ENCODE assay signal across 24 cellular contexts in genomic region chr2:47265158-47265557, GRCh38.
DNase-seq lines count a peak whose midpoint lies in the region; ATAC-seq and TF ChIP-seq lines count a peak whose summit lies in the region.
"Had no signal": no experiment of that assay in that cellular context is flagged by ENCODE, and none has a peak within 500 bp of the region (broad histone marks: within the 10 kb centered on the region; RNA-seq: fewer than 3 reads in every experiment).

No MANE protein-coding gene starts in this region.

- H3K4me3 Mint-ChIP-seq in GM23338, result no peak overlapping the region
- H3K4me3 Mint-ChIP-seq: activated CD4-positive, alpha-beta memory T cell treated with anti-CD3 and anti-CD28 coated beads, Interleukin-2, amount 10 ng/mL, durations not matched to agents 7 days and 5 days; activated naive CD4-positive, alpha-beta T cell treated with anti-CD3 and anti-CD28 coated beads, Interleukin-2, amount 50 U/mL, for 24 hours; HFFc6; T-cell; type B pancreatic cell had no signal

- H3K27me3 ChIP-seq in GM23338 (ENCODE audit: insufficient read depth), result no peaks in the 10 kb centered on the region
- H3K27me3 ChIP-seq: colonic mucosa, heart right ventricle, left lung, neutrophil, SJSA1 had no signal

- no peak overlapping the region for H3K4me3 ChIP-seq in GM23338
- H3K4me3 ChIP-seq: colonic mucosa, heart right ventricle, left lung, SJSA1 had no signal

- 0 out of 2 replicates have a peak, but pooled peaks cover 6% of the 10 kb centered on the region for H3F3A ChIP-seq in GM23338 (replicated peaks; ENCODE audit: low read depth)

- no peaks in the 10 kb centered on the region for H3K27me3 Mint-ChIP-seq in GM23338 (ENCODE audit: insufficient read depth, low read depth, poor library complexity)
- H3K27me3 Mint-ChIP-seq: activated CD4-positive, alpha-beta memory T cell treated with anti-CD3 and anti-CD28 coated beads, Interleukin-2, amount 10 ng/mL, durations not matched to agents 7 days and 5 days; activated naive CD4-positive, alpha-beta T cell treated with anti-CD3 and anti-CD28 coated beads, Interleukin-2, amount 50 U/mL, for 24 hours; T-cell had no signal

- H4K20me1 ChIP-seq in GM23338 (replicated peaks; ENCODE audit: insufficient read depth), result no peaks in the 10 kb centered on the region

- no peak for TF ChIP-seq CTCF in GM23338 (conservative IDR thresholded peaks at IDR 0.05; ENCODE audit: low read depth in 2 of 2)
- no peak for TF ChIP-seq CTCF in VCaP (conservative IDR thresholded peaks at IDR 0.05)

- H3K4me1 ChIP-seq in GM23338 (ENCODE audit: insufficient read depth), result peaks cover 28% of the 10 kb centered on the region

- peak overlapping the region; percentile 70 for H3K4me2 ChIP-seq in GM23338

- no peaks in the 10 kb centered on the region for H3K36me3 Mint-ChIP-seq in GM23338 (ENCODE audit: low read depth)
- H3K36me3 Mint-ChIP-seq: activated naive CD4-positive, alpha-beta T cell treated with anti-CD3 and anti-CD28 coated beads, Interleukin-2, amount 50 U/mL, for 24 hours; T-cell; type B pancreatic cell had no signal

- no peaks in the 10 kb centered on the region for H3K79me2 ChIP-seq in GM23338 (replicated peaks; ENCODE audit: insufficient read depth)

- peak overlapping the region; percentile 93 for H2AFZ ChIP-seq in GM23338

- peaks cover 32% of the 10 kb centered on the region for H3K4me1 Mint-ChIP-seq in GM23338
- H3K4me1 Mint-ChIP-seq: activated CD4-positive, alpha-beta memory T cell treated with anti-CD3 and anti-CD28 coated beads, Interleukin-2, amount 10 ng/mL, durations not matched to agents 7 days and 5 days; activated naive CD4-positive, alpha-beta T cell treated with anti-CD3 and anti-CD28 coated beads, Interleukin-2, amount 50 U/mL, for 24 hours; T-cell had no signal

- no peaks in the 10 kb centered on the region for H3K9me2 ChIP-seq in GM23338 (ENCODE audit: insufficient read depth)

- no peaks in the 10 kb centered on the region for H3K9me3 Mint-ChIP-seq in GM23338
- H3K9me3 Mint-ChIP-seq: activated CD4-positive, alpha-beta memory T cell treated with anti-CD3 and anti-CD28 coated beads, Interleukin-2, amount 10 ng/mL, durations not matched to agents 7 days and 5 days; activated naive CD4-positive, alpha-beta T cell treated with anti-CD3 and anti-CD28 coated beads, Interleukin-2, amount 50 U/mL, for 24 hours; activated T-helper 2 cell treated with anti-CD3 and anti-CD28 coated beads, Interferon-gamma antibody, Interleukin-2, Interleukin-4, amounts not matched to agents 10 μg/mL and 5 μg/mL and 100 μg/mL, durations not matched to agents 14 hours and 24 hours and 36 hours; HFFc6; T-cell; type B pancreatic cell had no signal

- no peaks in the 10 kb centered on the region for H3K36me3 ChIP-seq in GM23338 (ENCODE audit: insufficient read depth)
- H3K36me3 ChIP-seq: colonic mucosa, heart right ventricle, left lung, neutrophil, SJSA1 had no signal

- DNase-seq in GM23338 (ENCODE audit: low spot score) (no peak), left lobe of liver (ENCODE audit: low spot score) (no peak), retina (peak; percentile 15)
- no peak for DNase-seq in stimulated activated CD4-positive, alpha-beta T cell treated with anti-CD3 and anti-CD28 coated beads, Interleukin-4, amount 100 ng/mL, for 24 hours
- DNase-seq: activated CD4-positive, alpha-beta memory T cell treated with anti-CD3 and anti-CD28 coated beads, Interleukin-2, amount 10 ng/mL, durations not matched to agents 7 days and 5 days; activated CD4-positive, CD25-positive, alpha-beta regulatory T cell treated with anti-CD3 and anti-CD28 coated beads, Interleukin-2, amount 50 U/mL, for 72 hours; activated CD8-positive, alpha-beta memory T cell treated with anti-CD3 and anti-CD28 coated beads, Interleukin-2, amount 50 U/mL, for 48 hours; colonic mucosa; foreskin fibroblast; heart right ventricle; HFFc6; left lung; NCI-H1092; stimulated activated CD4-positive, alpha-beta T cell treated with anti-CD3 and anti-CD28 coated beads, Interleukin-2, amount 100 ng/mL, for 24 hours; T-cell had no signal

- peak overlapping the region; percentile 65; the same call in 1 of the 2 replicates for H3K27ac Mint-ChIP-seq in GM23338
- H3K27ac Mint-ChIP-seq: activated CD4-positive, alpha-beta memory T cell treated with anti-CD3 and anti-CD28 coated beads, Interleukin-2, amount 10 ng/mL, durations not matched to agents 7 days and 5 days; activated naive CD4-positive, alpha-beta T cell treated with anti-CD3 and anti-CD28 coated beads, Interleukin-2, amount 50 U/mL, for 24 hours; activated T-helper 2 cell treated with anti-CD3 and anti-CD28 coated beads, Interferon-gamma antibody, Interleukin-2, Interleukin-4, amounts not matched to agents 10 μg/mL and 5 μg/mL and 100 μg/mL, durations not matched to agents 14 hours and 24 hours and 36 hours; HFFc6; T-cell had no signal

- H3K27ac ChIP-seq in GM23338 (ENCODE audit: low read depth) (no peak overlapping the region), VCaP (peak overlapping the region; percentile 53)
- H3K27ac ChIP-seq: colonic mucosa, heart right ventricle, HL-60, left lung, neutrophil, SJSA1 had no signal

- ATAC-seq in GM23338 (peak; percentile 10; the same call in 1 of the 3 replicates), left lobe of liver (peak; percentile 86), HG03196 (IDR thresholded peaks at IDR 0.05; ENCODE audit: unreplicated experiment) (no peak), HG02798 (IDR thresholded peaks at IDR 0.05; ENCODE audit: poor library complexity, unreplicated experiment) (no peak)
- ATAC-seq: heart right ventricle, left lung, T-cell had no signal

TF ChIP-seq in GM23338, 12 proteins besides CTCF, POLR2A, EP300 and RAD21 (continues in another document):
- no peak for TF ChIP-seq NANOG (IDR thresholded peaks at IDR 0.05; ENCODE audit: borderline replicate concordance)
- TF ChIP-seq, protein P1, sequence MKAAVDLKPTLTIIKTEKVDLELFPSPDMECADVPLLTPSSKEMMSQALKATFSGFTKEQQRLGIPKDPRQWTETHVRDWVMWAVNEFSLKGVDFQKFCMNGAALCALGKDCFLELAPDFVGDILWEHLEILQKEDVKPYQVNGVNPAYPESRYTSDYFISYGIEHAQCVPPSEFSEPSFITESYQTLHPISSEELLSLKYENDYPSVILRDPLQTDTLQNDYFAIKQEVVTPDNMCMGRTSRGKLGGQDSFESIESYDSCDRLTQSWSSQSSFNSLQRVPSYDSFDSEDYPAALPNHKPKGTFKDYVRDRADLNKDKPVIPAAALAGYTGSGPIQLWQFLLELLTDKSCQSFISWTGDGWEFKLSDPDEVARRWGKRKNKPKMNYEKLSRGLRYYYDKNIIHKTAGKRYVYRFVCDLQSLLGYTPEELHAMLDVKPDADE (IDR thresholded peaks at IDR 0.05), result no peak
- no peak for TF ChIP-seq ZNF114 (CRISPR knock-in tag; IDR thresholded peaks at IDR 0.05)
- no peak for TF ChIP-seq REST (IDR thresholded peaks at IDR 0.05; ENCODE audit: unreplicated experiment)
- no peak for TF ChIP-seq POLR2AphosphoS5 (IDR thresholded peaks at IDR 0.05; ENCODE audit: low read depth)
- TF ChIP-seq EZH2phosphoT487 (IDR thresholded peaks at IDR 0.05; ENCODE audit: unreplicated experiment), result no peak
- no peak for TF ChIP-seq EZH2 (IDR thresholded peaks at IDR 0.05; ENCODE audit: low read depth, unreplicated experiment)
- no peak for TF ChIP-seq STAT1 (IDR thresholded peaks at IDR 0.05; ENCODE audit: unreplicated experiment)
- no peak for TF ChIP-seq ZNF331 (CRISPR knock-in tag; IDR thresholded peaks at IDR 0.05; ENCODE audit: low read depth)
- no peak for TF ChIP-seq JUNB (IDR thresholded peaks at IDR 0.05; ENCODE audit: unreplicated experiment)
- no peak for TF ChIP-seq CREB1 (CRISPR knock-in tag; IDR thresholded peaks at IDR 0.05; ENCODE audit: low read depth)

Comparison
In these comparisons a context has a peak if more than half of its experiments do, and no peak if none do; other contexts are left out.
1. ATAC-seq: peak in GM23338 (single experiment) and left lobe of liver (single experiment); none in HG03196 (single experiment) and HG02798 (single experiment).